1 cellular context compared by ENCODE assay signal in the genomic region with DNA sequence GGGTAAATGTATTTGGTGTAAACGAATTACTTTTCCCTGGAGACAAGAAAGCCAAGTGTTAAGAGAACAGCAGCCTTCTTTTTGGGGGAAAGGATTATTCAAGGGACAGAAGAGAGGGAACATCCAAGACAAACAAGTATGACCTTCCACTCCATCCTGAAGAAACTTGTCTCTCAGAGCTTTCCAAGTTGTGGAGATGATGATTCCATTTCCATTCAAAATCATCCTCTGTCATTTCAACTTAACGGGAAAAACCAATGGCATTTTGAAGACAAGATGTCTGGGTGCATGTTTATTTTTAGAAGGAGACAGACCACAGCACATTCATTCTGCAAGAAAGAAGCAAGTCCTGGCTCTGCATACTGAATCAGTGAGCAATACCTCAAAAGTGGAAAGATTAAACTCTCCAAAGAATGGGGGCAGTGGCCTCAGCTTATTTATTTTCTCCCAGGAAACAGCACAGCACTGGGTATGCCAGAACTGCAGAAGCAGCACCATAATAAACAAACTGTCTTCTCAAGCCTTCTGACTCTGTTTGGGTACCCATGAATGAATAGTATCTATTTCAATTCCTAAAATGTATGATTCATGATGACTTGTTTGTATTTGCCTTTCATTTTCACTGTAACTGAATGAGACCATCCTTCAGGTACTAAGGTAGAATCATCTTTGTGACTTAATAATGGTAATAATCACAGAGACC.
TF ChIP-seq lines count a peak whose summit lies in the region.

No MANE protein-coding gene starts in this region.

TF ChIP-seq in HepG2, 621 proteins besides CTCF, POLR2A, EP300 and RAD21 (continued from another document):
- TF ChIP-seq, protein P1, sequence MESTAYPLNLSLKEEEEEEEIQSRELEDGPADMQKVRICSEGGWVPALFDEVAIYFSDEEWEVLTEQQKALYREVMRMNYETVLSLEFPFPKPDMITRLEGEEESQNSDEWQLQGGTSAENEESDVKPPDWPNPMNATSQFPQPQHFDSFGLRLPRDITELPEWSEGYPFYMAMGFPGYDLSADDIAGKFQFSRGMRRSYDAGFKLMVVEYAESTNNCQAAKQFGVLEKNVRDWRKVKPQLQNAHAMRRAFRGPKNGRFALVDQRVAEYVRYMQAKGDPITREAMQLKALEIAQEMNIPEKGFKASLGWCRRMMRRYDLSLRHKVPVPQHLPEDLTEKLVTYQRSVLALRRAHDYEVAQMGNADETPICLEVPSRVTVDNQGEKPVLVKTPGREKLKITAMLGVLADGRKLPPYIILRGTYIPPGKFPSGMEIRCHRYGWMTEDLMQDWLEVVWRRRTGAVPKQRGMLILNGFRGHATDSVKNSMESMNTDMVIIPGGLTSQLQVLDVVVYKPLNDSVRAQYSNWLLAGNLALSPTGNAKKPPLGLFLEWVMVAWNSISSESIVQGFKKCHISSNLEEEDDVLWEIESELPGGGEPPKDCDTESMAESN (CRISPR knock-in tag; conservative IDR thresholded peaks at IDR 0.05) = no peak
- TF ChIP-seq, protein P2, sequence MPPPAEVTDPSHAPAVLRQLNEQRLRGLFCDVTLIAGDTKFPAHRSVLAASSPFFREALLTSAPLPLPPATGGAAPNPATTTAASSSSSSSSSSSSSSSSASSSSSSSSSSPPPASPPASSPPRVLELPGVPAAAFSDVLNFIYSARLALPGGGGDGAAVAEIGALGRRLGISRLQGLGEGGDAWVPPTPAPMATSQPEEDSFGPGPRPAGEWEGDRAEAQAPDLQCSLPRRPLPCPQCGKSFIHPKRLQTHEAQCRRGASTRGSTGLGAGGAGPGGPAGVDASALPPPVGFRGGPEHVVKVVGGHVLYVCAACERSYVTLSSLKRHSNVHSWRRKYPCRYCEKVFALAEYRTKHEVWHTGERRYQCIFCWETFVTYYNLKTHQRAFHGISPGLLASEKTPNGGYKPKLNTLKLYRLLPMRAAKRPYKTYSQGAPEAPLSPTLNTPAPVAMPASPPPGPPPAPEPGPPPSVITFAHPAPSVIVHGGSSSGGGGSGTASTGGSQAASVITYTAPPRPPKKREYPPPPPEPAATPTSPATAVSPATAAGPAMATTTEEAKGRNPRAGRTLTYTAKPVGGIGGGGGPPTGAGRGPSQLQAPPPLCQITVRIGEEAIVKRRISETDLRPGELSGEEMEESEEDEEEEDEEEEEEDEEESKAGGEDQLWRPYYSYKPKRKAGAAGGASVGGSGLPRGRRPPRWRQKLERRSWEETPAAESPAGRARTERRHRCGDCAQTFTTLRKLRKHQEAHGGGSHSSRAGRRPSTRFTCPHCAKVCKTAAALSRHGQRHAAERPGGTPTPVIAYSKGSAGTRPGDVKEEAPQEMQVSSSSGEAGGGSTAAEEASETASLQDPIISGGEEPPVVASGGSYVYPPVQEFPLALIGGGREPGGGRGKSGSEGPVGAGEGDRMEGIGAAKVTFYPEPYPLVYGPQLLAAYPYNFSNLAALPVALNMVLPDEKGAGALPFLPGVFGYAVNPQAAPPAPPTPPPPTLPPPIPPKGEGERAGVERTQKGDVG (CRISPR knock-in tag; IDR thresholded peaks at IDR 0.05; ENCODE audit: borderline replicate concordance) = no peak
- TF ChIP-seq, protein P3, sequence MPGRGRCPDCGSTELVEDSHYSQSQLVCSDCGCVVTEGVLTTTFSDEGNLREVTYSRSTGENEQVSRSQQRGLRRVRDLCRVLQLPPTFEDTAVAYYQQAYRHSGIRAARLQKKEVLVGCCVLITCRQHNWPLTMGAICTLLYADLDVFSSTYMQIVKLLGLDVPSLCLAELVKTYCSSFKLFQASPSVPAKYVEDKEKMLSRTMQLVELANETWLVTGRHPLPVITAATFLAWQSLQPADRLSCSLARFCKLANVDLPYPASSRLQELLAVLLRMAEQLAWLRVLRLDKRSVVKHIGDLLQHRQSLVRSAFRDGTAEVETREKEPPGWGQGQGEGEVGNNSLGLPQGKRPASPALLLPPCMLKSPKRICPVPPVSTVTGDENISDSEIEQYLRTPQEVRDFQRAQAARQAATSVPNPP (CRISPR knock-in tag; IDR thresholded peaks at IDR 0.05) = no peak
- TF ChIP-seq ARNT (IDR thresholded peaks at IDR 0.05) (no peak), KLF11 (CRISPR knock-in tag; IDR thresholded peaks at IDR 0.05) (no peak), ZNF501 (CRISPR knock-in tag; IDR thresholded peaks at IDR 0.05) (no peak), NFATC3 (CRISPR knock-in tag; IDR thresholded peaks at IDR 0.05) (no peak), ZNF577 (CRISPR knock-in tag; IDR thresholded peaks at IDR 0.05; ENCODE audit: borderline replicate concordance, low read depth) (no peak)
- TF ChIP-seq, protein P4, sequence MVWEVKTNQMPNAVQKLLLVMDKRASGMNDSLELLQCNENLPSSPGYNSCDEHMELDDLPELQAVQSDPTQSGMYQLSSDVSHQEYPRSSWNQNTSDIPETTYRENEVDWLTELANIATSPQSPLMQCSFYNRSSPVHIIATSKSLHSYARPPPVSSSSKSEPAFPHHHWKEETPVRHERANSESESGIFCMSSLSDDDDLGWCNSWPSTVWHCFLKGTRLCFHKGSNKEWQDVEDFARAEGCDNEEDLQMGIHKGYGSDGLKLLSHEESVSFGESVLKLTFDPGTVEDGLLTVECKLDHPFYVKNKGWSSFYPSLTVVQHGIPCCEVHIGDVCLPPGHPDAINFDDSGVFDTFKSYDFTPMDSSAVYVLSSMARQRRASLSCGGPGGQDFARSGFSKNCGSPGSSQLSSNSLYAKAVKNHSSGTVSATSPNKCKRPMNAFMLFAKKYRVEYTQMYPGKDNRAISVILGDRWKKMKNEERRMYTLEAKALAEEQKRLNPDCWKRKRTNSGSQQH (CRISPR knock-in tag; IDR thresholded peaks at IDR 0.05; ENCODE audit: low read depth) = no peak
- TF ChIP-seq, protein P5, sequence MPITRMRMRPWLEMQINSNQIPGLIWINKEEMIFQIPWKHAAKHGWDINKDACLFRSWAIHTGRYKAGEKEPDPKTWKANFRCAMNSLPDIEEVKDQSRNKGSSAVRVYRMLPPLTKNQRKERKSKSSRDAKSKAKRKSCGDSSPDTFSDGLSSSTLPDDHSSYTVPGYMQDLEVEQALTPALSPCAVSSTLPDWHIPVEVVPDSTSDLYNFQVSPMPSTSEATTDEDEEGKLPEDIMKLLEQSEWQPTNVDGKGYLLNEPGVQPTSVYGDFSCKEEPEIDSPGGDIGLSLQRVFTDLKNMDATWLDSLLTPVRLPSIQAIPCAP (CRISPR knock-in tag; IDR thresholded peaks at IDR 0.05; ENCODE audit: low read depth) = no peak
- TF ChIP-seq, protein P6, sequence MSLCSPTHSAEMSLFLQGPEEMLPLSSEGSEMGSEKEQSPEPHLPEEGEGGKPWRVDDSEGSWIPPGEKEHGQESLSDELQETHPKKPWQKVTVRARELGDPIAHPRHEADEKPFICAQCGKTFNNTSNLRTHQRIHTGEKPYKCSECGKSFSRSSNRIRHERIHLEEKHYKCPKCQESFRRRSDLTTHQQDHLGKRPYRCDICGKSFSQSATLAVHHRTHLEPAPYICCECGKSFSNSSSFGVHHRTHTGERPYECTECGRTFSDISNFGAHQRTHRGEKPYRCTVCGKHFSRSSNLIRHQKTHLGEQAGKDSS (CRISPR knock-in tag; IDR thresholded peaks at IDR 0.05; ENCODE audit: borderline replicate concordance, low read depth) = no peak
